In the genomic region with DNA sequence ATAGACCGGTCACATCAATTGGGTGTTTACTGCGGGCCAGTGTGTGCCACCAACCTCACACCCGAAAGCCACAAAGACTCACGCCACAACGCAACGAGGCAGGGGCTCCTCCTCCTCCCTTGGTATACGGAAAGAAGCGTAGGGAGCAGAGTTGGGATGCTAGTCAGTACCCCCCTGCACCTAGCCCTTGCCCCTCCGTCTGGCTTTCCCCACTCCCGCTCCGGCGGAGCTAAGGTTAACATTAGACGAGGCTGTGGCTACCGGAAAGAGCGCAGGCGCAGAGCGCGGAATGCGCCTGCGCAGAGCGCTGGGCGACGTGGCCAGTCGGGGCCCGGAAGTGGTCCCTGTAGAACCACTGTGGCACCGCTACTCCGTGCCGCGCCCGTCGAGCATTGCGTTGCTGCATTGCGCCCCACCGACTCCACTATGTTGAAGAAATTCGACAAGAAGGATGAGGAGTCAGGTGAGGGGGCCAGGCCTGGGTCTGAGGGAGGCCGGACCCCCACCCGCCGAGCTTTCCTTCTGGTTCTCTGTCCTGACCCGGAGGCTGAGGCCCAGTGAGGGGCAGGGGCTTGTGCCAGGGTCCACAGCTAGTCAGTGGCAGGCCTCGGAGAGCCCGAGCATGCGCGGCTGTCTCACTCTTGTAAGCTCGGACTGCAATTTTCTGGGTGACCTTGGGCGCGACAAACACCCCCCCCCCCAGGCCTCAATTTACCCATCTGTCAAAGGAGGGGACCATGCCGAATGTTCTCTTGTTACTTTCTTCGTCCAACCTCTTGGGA, we compare ENCODE assay signal across 8 cellular contexts. TPM values are rescaled to one million over a fixed set of nuclear protein-coding genes. Genes with fewer than 3 reads are reported as not detected.
DNase-seq lines count a peak whose midpoint lies in the region; ATAC-seq and TF ChIP-seq lines count a peak whose summit lies in the region.

A gene with protein sequence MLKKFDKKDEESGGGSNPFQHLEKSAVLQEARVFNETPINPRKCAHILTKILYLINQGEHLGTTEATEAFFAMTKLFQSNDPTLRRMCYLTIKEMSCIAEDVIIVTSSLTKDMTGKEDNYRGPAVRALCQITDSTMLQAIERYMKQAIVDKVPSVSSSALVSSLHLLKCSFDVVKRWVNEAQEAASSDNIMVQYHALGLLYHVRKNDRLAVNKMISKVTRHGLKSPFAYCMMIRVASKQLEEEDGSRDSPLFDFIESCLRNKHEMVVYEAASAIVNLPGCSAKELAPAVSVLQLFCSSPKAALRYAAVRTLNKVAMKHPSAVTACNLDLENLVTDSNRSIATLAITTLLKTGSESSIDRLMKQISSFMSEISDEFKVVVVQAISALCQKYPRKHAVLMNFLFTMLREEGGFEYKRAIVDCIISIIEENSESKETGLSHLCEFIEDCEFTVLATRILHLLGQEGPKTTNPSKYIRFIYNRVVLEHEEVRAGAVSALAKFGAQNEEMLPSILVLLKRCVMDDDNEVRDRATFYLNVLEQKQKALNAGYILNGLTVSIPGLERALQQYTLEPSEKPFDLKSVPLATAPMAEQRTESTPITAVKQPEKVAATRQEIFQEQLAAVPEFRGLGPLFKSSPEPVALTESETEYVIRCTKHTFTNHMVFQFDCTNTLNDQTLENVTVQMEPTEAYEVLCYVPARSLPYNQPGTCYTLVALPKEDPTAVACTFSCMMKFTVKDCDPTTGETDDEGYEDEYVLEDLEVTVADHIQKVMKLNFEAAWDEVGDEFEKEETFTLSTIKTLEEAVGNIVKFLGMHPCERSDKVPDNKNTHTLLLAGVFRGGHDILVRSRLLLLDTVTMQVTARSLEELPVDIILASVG (plus strand): TSS at position 323 of the 782 bp plus-strand sequence. CDS start 104 bp downstream, at position 427.

- H3K4me1 Mint-ChIP-seq in T-helper 17 cell = peaks cover 34% of the 10 kb centered on the region

- intact Hi-C loops in left cardiac atrium (cut with DNase I) = loop anchor here in 1 of 2 donors (5.0 to 10.0 kb wide), 2 partner anchors 67 to 195 kb away; a partner anchor contains a TSS
- intact Hi-C loops in prostate gland (cut with DNase I) = loop anchor here (5.0 kb wide), 2 partner anchors 67 to 277 kb away; a partner anchor contains a TSS
- intact Hi-C loops in upper lobe of right lung (cut with DNase I) = no loop called here

- H3K27me3 Mint-ChIP-seq in T-helper 17 cell = no peaks in the 10 kb centered on the region

- peak within 1 kb of the TSS; percentile 68 to 98 for H3K4me3 ChIP-seq in prostate gland
- peak within 1 kb of the TSS; percentile 98 for H3K4me3 ChIP-seq in upper lobe of right lung

- peak within 1 kb of the TSS; percentile 99 for H3K27ac Mint-ChIP-seq in T-helper 17 cell

- WGBS in prostate gland = under 1% methylated on average over 48 of the region's 48 CpGs

- peaks cover 0 to 15% of the 10 kb centered on the region in 2 donors for H3K36me3 ChIP-seq in prostate gland
- peaks cover 30% of the 10 kb centered on the region for H3K36me3 ChIP-seq in upper lobe of right lung

- peaks cover 2% of the 10 kb centered on the region for H3K36me3 Mint-ChIP-seq in T-helper 17 cell (ENCODE audit: low read depth)

- peak within 1 kb of the TSS; percentile 97 for H3K4me3 Mint-ChIP-seq in T-helper 17 cell

- DNase-seq in NCI-H187 treated with DMSO at 0.1 percent for 48 hours (lab: John Stamatoyannopoulos, UW) (peak; percentile 20), T-helper 17 cell (peak; percentile 80 to 83 (median 82)), amniotic stem cell (lab: John Stamatoyannopoulos, UW) (peak; percentile 50), left cardiac atrium (peak; percentile 88), prostate gland (ENCODE audit: low spot score) (peak; percentile 77), upper lobe of right lung (peak; percentile 93)

- H3K9me3 ChIP-seq in T-helper 17 cell (ENCODE audit: control insufficient read depth, low read length, poor library complexity, severe bottlenecking) (no peaks in the 10 kb centered on the region), prostate gland (no peaks in the 10 kb centered on the region), upper lobe of right lung (no peaks in the 10 kb centered on the region)

- TF ChIP-seq CTCF in prostate gland (IDR thresholded peaks at IDR 0.05) = peak in 1 of 4 experiments; percentile 29
- TF ChIP-seq CTCF in upper lobe of right lung (IDR thresholded peaks at IDR 0.05) = no peak

- H3K4me1 ChIP-seq in prostate gland (replicated peaks) (peaks cover 7% of the 10 kb centered on the region), upper lobe of right lung (peaks cover 36% of the 10 kb centered on the region)

- H3K27ac ChIP-seq in prostate gland = peak within 1 kb of the TSS; percentile 81 to 85
- peak within 1 kb of the TSS; percentile 98 for H3K27ac ChIP-seq in upper lobe of right lung

- TF ChIP-seq POLR2A in prostate gland (IDR thresholded peaks at IDR 0.05) = peak; percentile 95

- H3K27me3 ChIP-seq in prostate gland (replicated peaks; ENCODE audit: insufficient read depth) (no peaks in the 10 kb centered on the region), upper lobe of right lung (no peaks in the 10 kb centered on the region)

- peak; percentile 87 for ATAC-seq in GM18498 (IDR thresholded peaks at IDR 0.05; ENCODE audit: unreplicated experiment)
- peak; percentile 78 for ATAC-seq in HG02938 (IDR thresholded peaks at IDR 0.05; ENCODE audit: unreplicated experiment)
- peak; percentile 88 for ATAC-seq in T-helper 17 cell
- peak; percentile 96 for ATAC-seq in left cardiac atrium
- peak; percentile 94 for ATAC-seq in upper lobe of right lung

RNA-seq across cellular contexts. Expression of the gene that starts here (rescaled TPM):
- total RNA-seq in T-helper 17 cell = 100 to 1,000 TPM; 101 to 102 TPM
- total RNA-seq in left cardiac atrium = 100 to 1,000 TPM; 109 to 149 TPM
- total RNA-seq in prostate gland = 100 to 1,000 TPM; 143 to 220 TPM
- 149 TPM for total RNA-seq in upper lobe of right lung

Comparison
In these comparisons a context has a peak if more than half of its experiments do, and no peak if none do; other contexts are left out.
1. Peak in every context shown above with its lines: DNase-seq, ATAC-seq, H3K4me3 ChIP-seq and H3K27ac ChIP-seq.
2. DNase-seq: peak in every context shown above with its lines; median percentile 93 in upper lobe of right lung; 88 in left cardiac atrium; 82 in T-helper 17 cell; 77 in prostate gland; 50 in amniotic stem cell; 20 in NCI-H187 treated with DMSO at 0.1 percent for 48 hours.